Comparison of ENCODE assay signal across 12 cellular contexts in the genomic region with DNA sequence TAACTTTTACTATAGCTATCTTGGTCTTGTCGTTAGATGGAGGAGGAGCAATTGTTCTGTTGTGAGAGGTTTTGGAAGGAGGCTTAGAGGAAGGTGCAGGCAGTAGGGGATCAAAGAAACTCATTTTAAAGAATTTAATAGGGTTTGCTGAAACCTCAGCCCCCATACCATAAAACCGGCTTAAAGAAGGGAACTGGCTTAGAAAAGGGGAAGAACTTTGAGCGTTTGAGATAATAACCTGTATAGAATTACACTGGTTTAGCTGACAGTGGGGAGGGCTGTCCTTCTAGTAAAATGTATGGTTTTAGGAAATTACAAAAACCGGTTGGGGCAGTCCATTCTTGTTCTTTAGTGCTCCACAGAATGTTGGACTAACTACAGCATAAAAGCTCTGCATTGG.
DNase-seq lines count a peak whose midpoint lies in the region; ATAC-seq, FAIRE-seq and TF ChIP-seq lines count a peak whose summit lies in the region.
"Had no signal": no experiment of that assay in that cellular context is flagged by ENCODE, and none has a peak within 500 bp of the region (broad histone marks: within the 10 kb centered on the region; RNA-seq: fewer than 3 reads in every experiment).

No MANE protein-coding gene starts in this region.

- H3K9me3 ChIP-seq in K562 (replicated peaks; ENCODE audit: control insufficient read depth, insufficient read depth, low read depth, low read length) (no peaks in the 10 kb centered on the region), smooth muscle cell (replicated peaks; ENCODE audit: low read depth) (no peaks in the 10 kb centered on the region), right atrium auricular region (peaks cover 0 to 1% of the 10 kb centered on the region in 2 donors)

- peaks cover 7% of the 10 kb centered on the region for H3K36me3 Mint-ChIP-seq in activated naive CD4-positive, alpha-beta T cell treated with anti-CD3 and anti-CD28 coated beads for 36 hours (ENCODE audit: low read depth)
- H3K36me3 Mint-ChIP-seq in activated naive CD4-positive, alpha-beta T cell treated with anti-CD3 and anti-CD28 coated beads, Interleukin-2, amount 50 U/mL, for 72 hours: peaks cover 6 to 23% of the 10 kb centered on the region in 2 donors

- FAIRE-seq in K562 (lab: Jason Lieb, UNC): no peak

- H3K9me1 ChIP-seq in K562 (ENCODE audit: control insufficient read depth, insufficient read depth, low read length): peaks cover 2% of the 10 kb centered on the region

- H3K9me3 Mint-ChIP-seq in activated naive CD4-positive, alpha-beta T cell treated with anti-CD3 and anti-CD28 coated beads for 36 hours: peaks cover 6% of the 10 kb centered on the region
- H3K9me3 Mint-ChIP-seq in activated naive CD4-positive, alpha-beta T cell treated with anti-CD3 and anti-CD28 coated beads, Interleukin-2, amount 50 U/mL, for 72 hours: no peaks in the 10 kb centered on the region

- in situ Hi-C loops in K562 (cut with MboI): no loop called here

- no peak for ATAC-seq in activated naive CD4-positive, alpha-beta T cell treated with anti-CD3 and anti-CD28 coated beads, Interleukin-2, amount 50 U/mL, for 72 hours
- ATAC-seq in K562: no peak
- ATAC-seq: heart left ventricle had no signal

- H3K4me1 Mint-ChIP-seq in activated naive CD4-positive, alpha-beta T cell treated with anti-CD3 and anti-CD28 coated beads for 36 hours (ENCODE audit: low read depth): peaks cover 64% of the 10 kb centered on the region

- H3K4me1 ChIP-seq in K562 (replicated peaks in 1 of 2; ENCODE audit: control insufficient read depth in 2 of 2, insufficient read depth in 2 of 2, low read length in 2 of 2) (peaks cover 5 to 6% of the 10 kb centered on the region in 2 experiments; a peak in 4 of 5 replicates), smooth muscle cell (ENCODE audit: low read depth) (no peaks in the 10 kb centered on the region), right atrium auricular region (peaks cover 0 to 32% of the 10 kb centered on the region in 2 donors)

- TF ChIP-seq RAD21 in K562 (CRISPR knock-in tag; conservative IDR thresholded peaks at IDR 0.05 in 1 of 2, IDR thresholded peaks at IDR 0.05 in 1 of 2): no peak

- H3K27me3 ChIP-seq in K562 (ENCODE audit: control insufficient read depth in 2 of 2, insufficient read depth in 2 of 2, low read length in 2 of 2) (no peaks in the 10 kb centered on the region), smooth muscle cell (ENCODE audit: low read depth) (no peaks in the 10 kb centered on the region), right atrium auricular region (no peaks in the 10 kb centered on the region)
- H3K27me3 ChIP-seq: heart left ventricle had no signal

- H3K27ac ChIP-seq in K562 (ENCODE audit: extremely low read depth, low read depth, low read length) (peak overlapping the region; percentile 30; the same call in 1 of the 3 replicates), smooth muscle cell (ENCODE audit: low read depth) (no peak overlapping the region), right atrium auricular region (no peak overlapping the region)
- H3K27ac ChIP-seq: SK-N-MC had no signal

- POLR2A ChIA-PET in K562 (lab: Yijun Ruan, JAX): no interaction called here

- CTCF ChIA-PET in activated naive CD4-positive, alpha-beta T cell treated with anti-CD3 and anti-CD28 coated beads for 36 hours (lab: Charles Lee): no interaction called here
- CTCF ChIA-PET in K562 (lab: Yijun Ruan, JAX; ENCODE audit: low intra/inter-chr PET ratio): no interaction called here

- H4K20me1 ChIP-seq in K562 (replicated peaks; ENCODE audit: control insufficient read depth, insufficient read depth, low read length): no peaks in the 10 kb centered on the region; the same call in none of the 2 replicates
- peaks cover 25% of the 10 kb centered on the region for H4K20me1 ChIP-seq in smooth muscle cell (ENCODE audit: low read depth)

- H3F3A ChIP-seq in smooth muscle cell (ENCODE audit: low read depth): no peaks in the 10 kb centered on the region

- H3K27ac Mint-ChIP-seq in activated naive CD4-positive, alpha-beta T cell treated with anti-CD3 and anti-CD28 coated beads for 36 hours: peak overlapping the region; percentile 80
- peak overlapping the region in 1 of 2 donors; percentile 94 for H3K27ac Mint-ChIP-seq in activated naive CD4-positive, alpha-beta T cell treated with anti-CD3 and anti-CD28 coated beads, Interleukin-2, amount 50 U/mL, for 72 hours

- TF ChIP-seq CTCF in K562 (IDR thresholded peaks at IDR 0.05 in 2 of 3, conservative IDR thresholded peaks at IDR 0.05 in 1 of 3; ENCODE audit: insufficient read depth in 2 of 3, low read depth in 1 of 3, low read length in 3 of 3): no peak
- no peak for TF ChIP-seq CTCF in smooth muscle cell (IDR thresholded peaks at IDR 0.05; ENCODE audit: borderline replicate concordance, insufficient read depth, poor library complexity, severe bottlenecking)
- no peak for TF ChIP-seq CTCF in right atrium auricular region (IDR thresholded peaks at IDR 0.05)

- H3K4me3 ChIP-seq in K562 (no peak overlapping the region), smooth muscle cell (no peak overlapping the region), right atrium auricular region (no peak overlapping the region)
- H3K4me3 ChIP-seq: SK-N-MC had no signal

- H3K79me2 ChIP-seq in K562 (ENCODE audit: control insufficient read depth, insufficient read depth, low read length): peaks cover 48% of the 10 kb centered on the region
- H3K79me2 ChIP-seq in smooth muscle cell (ENCODE audit: low read depth): peaks cover 44% of the 10 kb centered on the region

- H2AFZ ChIP-seq in K562 (ENCODE audit: low read depth, low read length) (no peak overlapping the region), smooth muscle cell (ENCODE audit: low read depth) (no peak overlapping the region)

- H3K36me3 ChIP-seq in K562 (ENCODE audit: control insufficient read depth, insufficient read depth, low read length) (0 out of 3 replicates have a peak, but pooled peaks cover 2% of the 10 kb centered on the region), smooth muscle cell (ENCODE audit: low read depth) (no peaks in the 10 kb centered on the region), right atrium auricular region (no peaks in the 10 kb centered on the region)
- H3K36me3 ChIP-seq: heart left ventricle had no signal

- H3K27me3 Mint-ChIP-seq in activated naive CD4-positive, alpha-beta T cell treated with anti-CD3 and anti-CD28 coated beads for 36 hours (ENCODE audit: low read depth): no peaks in the 10 kb centered on the region

- 15% methylated on average over 4 of the region's 4 CpGs for WGBS in K562 (ENCODE audit: insufficient coverage, low coverage, missing lambda C conversion rate)
- 48% methylated on average over 4 of the region's 4 CpGs for WGBS in smooth muscle cell (ENCODE audit: low lambda C conversion rate)

- peak overlapping the region; percentile 65 for H3K4me3 Mint-ChIP-seq in activated naive CD4-positive, alpha-beta T cell treated with anti-CD3 and anti-CD28 coated beads for 36 hours

- intact Hi-C loops in activated naive CD4-positive, alpha-beta T cell treated with anti-CD3 and anti-CD28 coated beads for 36 hours (cut with micrococcal nuclease): loop anchor here (10.0 kb wide), 1 partner anchor 184 kb away; no protein-coding TSS in a partner anchor
- intact Hi-C loops in K562 (cut with micrococcal nuclease): no loop called here

- no peak overlapping the region for H3K9ac ChIP-seq in K562 (ENCODE audit: insufficient read depth in 1 of 2, low read depth in 2 of 2, low read length in 2 of 2)
- no peak overlapping the region for H3K9ac ChIP-seq in smooth muscle cell (ENCODE audit: low read depth)

- no TSS peak for BruUV-seq in K562 (replicated peaks; lab: Mats Ljungman, UMichigan)

- 0 out of 2 replicates have a peak overlapping the region, but pooled peaks have one; percentile 2 for H3K4me2 ChIP-seq in K562 (ENCODE audit: insufficient read depth, low read length)
- H3K4me2 ChIP-seq in smooth muscle cell: peak overlapping the region; percentile 20

- no peak for DNase-seq in activated naive CD4-positive, alpha-beta T cell treated with anti-CD3 and anti-CD28 coated beads for 36 hours
- no peak for DNase-seq in activated naive CD4-positive, alpha-beta T cell treated with anti-CD3 and anti-CD28 coated beads, Interleukin-2, amount 50 U/mL, for 72 hours (ENCODE audit: low spot score in 2 of 2)
- DNase-seq in NOMO-1 treated with DMSO at 0.1 percent for 48 hours (lab: John Stamatoyannopoulos, UW; ENCODE audit: unreplicated experiment) (peak; percentile 81), K562 (ENCODE audit: extremely low read depth in 1 of 4, low spot score in 3 of 4) (no peak), smooth muscle cell (lab: John Stamatoyannopoulos, UW; ENCODE audit: unreplicated experiment) (no peak), D341Med (ENCODE audit: low spot score) (no peak), NCI-H2081 treated with DMSO at 0.1 percent for 48 hours (lab: John Stamatoyannopoulos, UW) (no peak), right atrium auricular region (ENCODE audit: low spot score) (no peak)
- DNase-seq: heart left ventricle, NCI-H1436, nucleus accumbens had no signal

- TF ChIP-seq POLR2A in K562 (conservative IDR thresholded peaks at IDR 0.05): no peak

- TF ChIP-seq EP300 in K562 (IDR thresholded peaks at IDR 0.05; ENCODE audit: low read length): no peak

TF ChIP-seq in K562, 482 proteins besides CTCF, POLR2A, EP300 and RAD21:
- TF ChIP-seq SPI1 (IDR thresholded peaks at IDR 0.05; ENCODE audit: borderline replicate concordance, low read depth, low read length) (peak; percentile 52; the same call in 1 of the 2 replicates), BCOR (IDR thresholded peaks at IDR 0.05) (no peak)
